In genomic region chr20:16860914-16861313, GRCh38 we compare ENCODE assay signal across 28 cellular contexts.
"Had no signal": no experiment of that assay in that cellular context is flagged by ENCODE, and none has a peak within 500 bp of the region (broad histone marks: within the 10 kb centered on the region; RNA-seq: fewer than 3 reads in every experiment).

No MANE protein-coding gene starts in this region.

- H3K4me2 ChIP-seq: neural progenitor cell had no signal

- ATAC-seq: naive thymus-derived CD4-positive, alpha-beta T cell; natural killer cell; psoas muscle; right cardiac atrium; sciatic nerve; stimulated activated memory B cell treated with anti-CD40 and anti-IgM and Interleukin-4, amounts not matched to agents 10 μg/mL and 1 μg/mL and 100 μg/mL, for 72 hours; stimulated activated naive CD8-positive, alpha-beta T cell treated with anti-CD3 and anti-CD28 coated beads, Interleukin-15, Interleukin-2, amounts not matched to agents 100 U/mL and 50 U/mL, for 24 hours had no signal

- H3K4me3 ChIP-seq: neural progenitor cell, ovary, psoas muscle, stomach, thoracic aorta, thyroid gland, tibial nerve, upper lobe of left lung, vagina had no signal

- H3K27ac ChIP-seq: neural progenitor cell, ovary, parathyroid adenoma, psoas muscle, stomach, thoracic aorta, thyroid gland, tibial nerve, upper lobe of left lung, vagina had no signal

- H3K36me3 ChIP-seq: neural progenitor cell, ovary, stomach, thoracic aorta, thyroid gland, tibial nerve, upper lobe of left lung, vagina had no signal

- H3K79me2 ChIP-seq: parathyroid adenoma had no signal

- H3K4me1 ChIP-seq: neural progenitor cell, parathyroid adenoma, psoas muscle, stomach, thyroid gland, tibial nerve, upper lobe of left lung, vagina had no signal

- FAIRE-seq: small intestine, urothelium cell line had no signal

- DNase-seq: naive thymus-derived CD4-positive, alpha-beta T cell; natural killer cell; occipital lobe; ovary; posterior cingulate gyrus; psoas muscle; right cardiac atrium; small intestine; stimulated activated CD4-positive, alpha-beta T cell treated with anti-CD3 and anti-CD28 coated beads, Interleukin-12 subunit alpha, Interleukin-12 subunit beta, amount 100 ng/mL, for 4 hours; stimulated activated CD4-positive, alpha-beta T cell treated with anti-CD3 and anti-CD28 coated beads, Interleukin-1b, Interleukin-23, amount 100 ng/mL, for 48 hours; stimulated activated CD4-positive, alpha-beta T cell treated with anti-CD3 and anti-CD28 coated beads, Interleukin-4, amount 100 ng/mL, for 1 hour; stimulated activated CD4-positive, alpha-beta T cell treated with anti-CD3 and anti-CD28 coated beads, Interleukin-4, amount 100 ng/mL, for 4 hours; stimulated activated CD8-positive, alpha-beta memory T cell treated with anti-CD3 and anti-CD28 coated beads, Interleukin-4, amount 100 ng/mL, for 48 hours; stimulated activated naive CD4-positive, alpha-beta T cell; stimulated activated naive CD8-positive, alpha-beta T cell treated with anti-CD3 and anti-CD28 coated beads, Interleukin-15, Interleukin-2, amounts not matched to agents 100 U/mL and 50 U/mL, for 24 hours; stomach; thyroid gland; upper lobe of left lung had no signal

- H3K9ac ChIP-seq: neural progenitor cell, parathyroid adenoma had no signal

- H3K4me1 Mint-ChIP-seq: naive thymus-derived CD4-positive, alpha-beta T cell; natural killer cell; nephron; neural progenitor cell; stimulated activated memory B cell treated with anti-CD40 and anti-IgM and Interleukin-4, amounts not matched to agents 10 μg/mL and 1 μg/mL and 100 μg/mL, for 72 hours had no signal

- H3K4me3 Mint-ChIP-seq: naive thymus-derived CD4-positive, alpha-beta T cell; natural killer cell; nephron; neural progenitor cell; stimulated activated memory B cell treated with anti-CD40 and anti-IgM and Interleukin-4, amounts not matched to agents 10 μg/mL and 1 μg/mL and 100 μg/mL, for 72 hours had no signal

- H3K27me3 ChIP-seq: neural progenitor cell, ovary, stomach, thyroid gland, tibial nerve, upper lobe of left lung, vagina had no signal

- H3K9me3 ChIP-seq: ovary, stomach, thoracic aorta, thyroid gland, upper lobe of left lung, vagina had no signal

- H2AFZ ChIP-seq: neural progenitor cell, parathyroid adenoma had no signal

- H3K27ac Mint-ChIP-seq: naive thymus-derived CD4-positive, alpha-beta T cell; natural killer cell; nephron; neural progenitor cell; progenitor cell of endocrine pancreas; stimulated activated memory B cell treated with anti-CD40 and anti-IgM and Interleukin-4, amounts not matched to agents 10 μg/mL and 1 μg/mL and 100 μg/mL, for 72 hours had no signal
